In genomic region chr3:155676252-155676981, GRCh38 we compare ENCODE assay signal across 10 cellular contexts.
DNase-seq lines count a peak whose midpoint lies in the region; ATAC-seq, FAIRE-seq and TF ChIP-seq lines count a peak whose summit lies in the region.
"Had no signal": no experiment of that assay in that cellular context is flagged by ENCODE, and none has a peak within 500 bp of the region (broad histone marks: within the 10 kb centered on the region; RNA-seq: fewer than 3 reads in every experiment).

No MANE protein-coding gene starts in this region.

- no peak overlapping the region for H3K27ac ChIP-seq in hepatocyte

- H3K27me3 ChIP-seq in hepatocyte (no peaks in the 10 kb centered on the region), skeletal muscle satellite cell (ENCODE audit: control insufficient read depth, insufficient read depth, low read length) (no peaks in the 10 kb centered on the region)
- H3K27me3 ChIP-seq: thyroid gland had no signal

- DNase-seq in H54 (ENCODE audit: insufficient read length, low spot score), result peak; percentile 8
- DNase-seq in amniotic stem cell (lab: John Stamatoyannopoulos, UW), result peak; percentile 72
- peak; percentile 42 for DNase-seq in hepatocyte (ENCODE audit: low spot score)
- DNase-seq in activated CD4-positive, alpha-beta T cell treated with anti-CD3 and anti-CD28 coated beads for 48 hours, result no peak
- DNase-seq in activated naive CD4-positive, alpha-beta T cell treated with anti-CD3 and anti-CD28 coated beads, Interleukin-2, amount 50 U/mL, for 16 hours, result no peak
- DNase-seq in GM13976 (ENCODE audit: low spot score), result no peak
- DNase-seq: thyroid gland had no signal

- no peak overlapping the region for H3K9ac ChIP-seq in skeletal muscle satellite cell (ENCODE audit: low read depth, low read length)

- TF ChIP-seq CTCF in hepatocyte (IDR thresholded peaks at IDR 0.05; ENCODE audit: poor library complexity), result no peak
- no peak for TF ChIP-seq CTCF in GM13976 (IDR thresholded peaks at IDR 0.05; ENCODE audit: borderline replicate concordance, control extremely low read depth, extremely low read depth, insufficient read depth, missing control alignments)

- H3K4me1 ChIP-seq in hepatocyte (ENCODE audit: insufficient read depth), result peaks cover 10% of the 10 kb centered on the region
- H3K4me1 ChIP-seq in skeletal muscle satellite cell (ENCODE audit: control insufficient read depth, insufficient read depth, low read length), result no peaks in the 10 kb centered on the region

- in situ Hi-C loops in GM13976 (cut with MboI; ENCODE audit: low sequenced_read_pairs, unreplicated experiment), result no loop called here

- peak overlapping the region; percentile 73 for H3K4me2 ChIP-seq in hepatocyte
- H3K4me2 ChIP-seq in skeletal muscle satellite cell (ENCODE audit: low read length), result peak overlapping the region; percentile 75

- no peaks in the 10 kb centered on the region for H3K9me2 ChIP-seq in hepatocyte (replicated peaks; ENCODE audit: insufficient read depth)

- no peak overlapping the region for H2AFZ ChIP-seq in hepatocyte

- H3K4me3 ChIP-seq in hepatocyte, result peak overlapping the region; percentile 2
- H3K4me3 ChIP-seq in skeletal muscle satellite cell (ENCODE audit: low read length), result peak overlapping the region; percentile 42
- H3K4me3 ChIP-seq: mucosa of descending colon had no signal

- H4K20me1 ChIP-seq in hepatocyte (ENCODE audit: insufficient read depth, poor library complexity, severe bottlenecking), result no peaks in the 10 kb centered on the region

- no peak for TF ChIP-seq POLR2A in H54 (IDR thresholded peaks at IDR 0.05; ENCODE audit: low read depth, low read length)

- H3K9me3 ChIP-seq in hepatocyte (ENCODE audit: low read depth) (no peaks in the 10 kb centered on the region), skeletal muscle satellite cell (replicated peaks; ENCODE audit: low read length) (no peaks in the 10 kb centered on the region)
- H3K9me3 ChIP-seq: mucosa of descending colon, thyroid gland had no signal

- H3K79me2 ChIP-seq in hepatocyte, result no peaks in the 10 kb centered on the region

- 27% methylated on average over 14 of the region's 14 CpGs for WGBS in hepatocyte (ENCODE audit: low lambda C conversion rate, missing lambda C conversion rate)

- ATAC-seq in HG03432 (IDR thresholded peaks at IDR 0.05; ENCODE audit: unreplicated experiment), result no peak
- ATAC-seq: mucosa of descending colon had no signal

- no peaks in the 10 kb centered on the region for H3K36me3 ChIP-seq in hepatocyte (replicated peaks; ENCODE audit: insufficient read depth, low read depth)
- H3K36me3 ChIP-seq in skeletal muscle satellite cell (ENCODE audit: insufficient read depth, low read length), result no peaks in the 10 kb centered on the region
- H3K36me3 ChIP-seq: thyroid gland had no signal

- FAIRE-seq in H54 (lab: Jason Lieb, UNC), result peak; percentile 78

Comparison
In these comparisons a context has a peak if more than half of its experiments do, and no peak if none do; other contexts are left out.
1. DNase-seq: peak in H54 (single experiment), amniotic stem cell (single experiment) and hepatocyte (single experiment); none in activated CD4-positive, alpha-beta T cell treated with anti-CD3 and anti-CD28 coated beads for 48 hours (single experiment), activated naive CD4-positive, alpha-beta T cell treated with anti-CD3 and anti-CD28 coated beads, Interleukin-2, amount 50 U/mL, for 16 hours (single experiment) and GM13976 (single experiment).